Comparison of ENCODE assay signal across 32 cellular contexts in genomic region chr1:209431813-209432442, GRCh38.
DNase-seq lines count a peak whose midpoint lies in the region; TF ChIP-seq lines count a peak whose summit lies in the region.
"Had no signal": no experiment of that assay in that cellular context is flagged by ENCODE, and none has a peak within 500 bp of the region (broad histone marks: within the 10 kb centered on the region; RNA-seq: fewer than 3 reads in every experiment).

No MANE protein-coding gene starts in this region.

- no peaks in the 10 kb centered on the region for H3K27me3 ChIP-seq in esophagus (ENCODE audit: control insufficient read depth in 1 of 2, insufficient read depth in 2 of 2, low read length in 2 of 2)
- H3K27me3 ChIP-seq: gastrocnemius medialis, MG63, upper lobe of right lung had no signal

- no peaks in the 10 kb centered on the region for H3K36me3 Mint-ChIP-seq in osteocyte (ENCODE audit: unreplicated experiment)
- no peaks in the 10 kb centered on the region for H3K36me3 Mint-ChIP-seq in activated CD4-positive, alpha-beta memory T cell treated with anti-CD3 and anti-CD28 coated beads for 36 hours
- H3K36me3 Mint-ChIP-seq: activated naive CD4-positive, alpha-beta T cell treated with anti-CD3 and anti-CD28 coated beads, Interleukin-2, amount 50 U/mL, for 24 hours; immature natural killer cell; memory B cell had no signal

- CTCF ChIA-PET in RWPE1 (lab: Yijun Ruan, JAX), result interaction anchor here (0.9 to 1.2 kb wide), 2 partner anchors 10 to 58 kb away, joined by 3 to 5 read pairs; no protein-coding TSS in a partner anchor
- CTCF ChIA-PET in activated CD4-positive, alpha-beta memory T cell treated with anti-CD3 and anti-CD28 coated beads for 36 hours (lab: Charles Lee), result no interaction called here

- DNase-seq in RWPE1 (ENCODE audit: low spot score) (peak; percentile 13), osteocyte (ENCODE audit: extremely low spot score, unreplicated experiment) (peak; percentile 44), C1 segment of cervical spinal cord (lab: John Stamatoyannopoulos, UW) (no peak), DMS114 treated with DMSO at 0.1 percent for 48 hours (lab: John Stamatoyannopoulos, UW; ENCODE audit: unreplicated experiment) (no peak), GOT3 (lab: John Stamatoyannopoulos, UW) (no peak)
- no peak for DNase-seq in activated CD4-positive, alpha-beta memory T cell treated with anti-CD3 and anti-CD28 coated beads for 36 hours
- DNase-seq: activated CD4-positive, alpha-beta T cell treated with anti-CD3 and anti-CD28 coated beads, Interleukin-2, amount 50 U/mL, for 4 hours; activated CD4-positive, CD25-positive, alpha-beta regulatory T cell; activated CD8-positive, alpha-beta memory T cell treated with anti-CD3 and anti-CD28 coated beads, Interleukin-2, amount 50 U/mL, for 4 hours; amygdala; cortex of kidney; DND-41; effector memory CD8-positive, alpha-beta T cell; gastrocnemius medialis; immature natural killer cell; KBM-7; MG63; NCI-H1105 treated with DMSO at 0.1 percent for 48 hours; NCI-H2029; NCI-H2227 treated with DMSO at 0.1 percent for 48 hours; nucleus accumbens; RPMI8226; small intestine; stimulated activated CD4-positive, alpha-beta T cell treated with anti-CD3 and anti-CD28 coated beads, Interleukin-2, amount 100 ng/mL, for 24 hours; T-helper 1 cell; upper lobe of right lung had no signal

- H3K27me3 Mint-ChIP-seq in osteocyte (ENCODE audit: unreplicated experiment), result peaks cover 57% of the 10 kb centered on the region
- peaks cover 16% of the 10 kb centered on the region for H3K27me3 Mint-ChIP-seq in activated CD4-positive, alpha-beta memory T cell treated with anti-CD3 and anti-CD28 coated beads for 36 hours

- intact Hi-C loops in activated CD4-positive, alpha-beta memory T cell treated with anti-CD3 and anti-CD28 coated beads for 36 hours (cut with micrococcal nuclease), result no loop called here

- TF ChIP-seq CTCF in RWPE1 (conservative IDR thresholded peaks at IDR 0.05; ENCODE audit: low read depth), result no peak
- no peak for TF ChIP-seq CTCF in osteocyte (IDR thresholded peaks at IDR 0.05)

- 46 to 72% methylated on average over 12 of the region's 12 CpGs for WGBS in esophagus, 2 donors

- no peak overlapping the region for H3K27ac Mint-ChIP-seq in osteocyte (ENCODE audit: unreplicated experiment)
- no peak overlapping the region for H3K27ac Mint-ChIP-seq in activated CD4-positive, alpha-beta memory T cell treated with anti-CD3 and anti-CD28 coated beads for 36 hours
- H3K27ac Mint-ChIP-seq: activated naive CD4-positive, alpha-beta T cell treated with anti-CD3 and anti-CD28 coated beads, Interleukin-2, amount 50 U/mL, for 24 hours; activated T-helper 1 cell treated with anti-CD3 and anti-CD28 coated beads, Interleukin-12 subunit alpha, Interleukin-12 subunit beta, Interleukin-2, Interleukin-4 antibody, amounts not matched to agents 30 ng/mL and 10 ng/mL and 1 ng/mL, durations not matched to agents 14 hours and 24 hours and 36 hours; effector memory CD8-positive, alpha-beta T cell; immature natural killer cell; memory B cell had no signal

- H3K27ac ChIP-seq in RWPE1, result peak overlapping the region; percentile 100
- peak overlapping the region; percentile 90 to 94 for H3K27ac ChIP-seq in esophagus (ENCODE audit: low read depth in 2 of 2, low read length in 1 of 2)
- H3K27ac ChIP-seq: C4-2B, gastrocnemius medialis, upper lobe of right lung had no signal

- POLR2A ChIA-PET in RWPE1 (lab: Yijun Ruan, JAX; ENCODE audit: low non-redundant PET), result interaction anchor here (0.7 to 5.6 kb wide), 5 partner anchors 16 to 67 kb away, joined by 3 to 67 read pairs (median 4); no protein-coding TSS in a partner anchor
- POLR2A ChIA-PET in activated CD4-positive, alpha-beta memory T cell treated with anti-CD3 and anti-CD28 coated beads for 36 hours (lab: Charles Lee), result no interaction called here

- H3K4me1 Mint-ChIP-seq in osteocyte (ENCODE audit: unreplicated experiment), result no peaks in the 10 kb centered on the region
- H3K4me1 Mint-ChIP-seq in activated CD4-positive, alpha-beta memory T cell treated with anti-CD3 and anti-CD28 coated beads for 36 hours (ENCODE audit: low read depth), result no peaks in the 10 kb centered on the region
- H3K4me1 Mint-ChIP-seq: activated naive CD4-positive, alpha-beta T cell treated with anti-CD3 and anti-CD28 coated beads, Interleukin-2, amount 50 U/mL, for 24 hours; immature natural killer cell; memory B cell had no signal

- H3K4me1 ChIP-seq in esophagus (ENCODE audit: control insufficient read depth in 2 of 2, insufficient read depth in 2 of 2, low read length in 1 of 2), result peaks cover 0 to 3% of the 10 kb centered on the region in 2 donors
- H3K4me1 ChIP-seq: gastrocnemius medialis, upper lobe of right lung had no signal

- no peak overlapping the region for H3K4me3 Mint-ChIP-seq in osteocyte (ENCODE audit: unreplicated experiment)
- no peak overlapping the region for H3K4me3 Mint-ChIP-seq in activated CD4-positive, alpha-beta memory T cell treated with anti-CD3 and anti-CD28 coated beads for 36 hours
- H3K4me3 Mint-ChIP-seq: activated naive CD4-positive, alpha-beta T cell treated with anti-CD3 and anti-CD28 coated beads, Interleukin-2, amount 50 U/mL, for 24 hours; activated T-helper 1 cell treated with anti-CD3 and anti-CD28 coated beads, Interleukin-12 subunit alpha, Interleukin-12 subunit beta, Interleukin-2, Interleukin-4 antibody, amounts not matched to agents 30 ng/mL and 10 ng/mL and 1 ng/mL, durations not matched to agents 14 hours and 24 hours and 36 hours; effector memory CD8-positive, alpha-beta T cell; immature natural killer cell; memory B cell had no signal

- peaks cover 0 to 13% of the 10 kb centered on the region in 2 donors for H3K36me3 ChIP-seq in esophagus (ENCODE audit: control insufficient read depth in 2 of 2, insufficient read depth in 2 of 2, low read length in 1 of 2)
- H3K36me3 ChIP-seq: gastrocnemius medialis, MG63, upper lobe of right lung had no signal

- H3K4me3 ChIP-seq in esophagus (ENCODE audit: low read depth in 1 of 2, low read length in 2 of 2), result peak overlapping the region; percentile 66 to 78
- H3K4me3 ChIP-seq: gastrocnemius medialis, GM12878, MG63, upper lobe of right lung had no signal

- H3K9me3 Mint-ChIP-seq in osteocyte (ENCODE audit: unreplicated experiment), result no peaks in the 10 kb centered on the region
- H3K9me3 Mint-ChIP-seq in activated CD4-positive, alpha-beta memory T cell treated with anti-CD3 and anti-CD28 coated beads for 36 hours, result no peaks in the 10 kb centered on the region
- H3K9me3 Mint-ChIP-seq: activated naive CD4-positive, alpha-beta T cell treated with anti-CD3 and anti-CD28 coated beads, Interleukin-2, amount 50 U/mL, for 24 hours; activated T-helper 1 cell treated with anti-CD3 and anti-CD28 coated beads, Interleukin-12 subunit alpha, Interleukin-12 subunit beta, Interleukin-2, Interleukin-4 antibody, amounts not matched to agents 30 ng/mL and 10 ng/mL and 1 ng/mL, durations not matched to agents 14 hours and 24 hours and 36 hours; effector memory CD8-positive, alpha-beta T cell; immature natural killer cell; memory B cell had no signal

- H3K9me3 ChIP-seq in esophagus (ENCODE audit: control insufficient read depth in 2 of 2, insufficient read depth in 1 of 2, low read depth in 1 of 2, low read length in 1 of 2), result no peaks in the 10 kb centered on the region
- H3K9me3 ChIP-seq: gastrocnemius medialis, MG63, upper lobe of right lung had no signal

Comparison
In these comparisons a context has a peak if more than half of its experiments do, and no peak if none do; other contexts are left out.
1. DNase-seq: peak in RWPE1 (single experiment) and osteocyte (single experiment); none in activated CD4-positive, alpha-beta memory T cell treated with anti-CD3 and anti-CD28 coated beads for 36 hours (single experiment), C1 segment of cervical spinal cord (0 of 14), DMS114 treated with DMSO at 0.1 percent for 48 hours (single experiment) and GOT3 (single experiment).